Comparison of ENCODE assay signal across 9 cellular contexts in the genomic region with DNA sequence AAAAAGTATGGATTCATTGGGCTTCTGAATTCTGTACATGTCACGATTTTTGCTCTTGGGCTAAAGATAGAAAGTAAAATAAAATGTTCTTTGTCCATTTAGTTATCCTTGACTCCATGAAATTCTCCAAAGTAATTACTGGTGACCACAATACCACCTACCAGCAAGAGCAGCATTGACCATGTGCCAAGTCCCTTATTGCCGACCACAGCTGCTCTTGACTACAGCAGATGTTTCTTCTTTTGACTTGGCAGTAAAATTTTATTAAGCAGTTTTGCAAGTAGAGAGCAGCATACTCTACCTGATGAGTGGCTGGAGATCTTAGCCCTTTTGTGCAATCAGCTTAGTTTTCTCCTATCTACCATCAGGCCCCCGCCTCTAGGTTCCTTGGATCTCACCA.
DNase-seq lines count a peak whose midpoint lies in the region; ATAC-seq and TF ChIP-seq lines count a peak whose summit lies in the region.
"Had no signal": no experiment of that assay in that cellular context is flagged by ENCODE, and none has a peak within 500 bp of the region (broad histone marks: within the 10 kb centered on the region; RNA-seq: fewer than 3 reads in every experiment).

No MANE protein-coding gene starts in this region.

- in situ Hi-C loops in astrocyte of the cerebellum (cut with HindIII; ENCODE audit: low sequenced_read_pairs), result no loop called here

- no peak for ATAC-seq in GM21360 (IDR thresholded peaks at IDR 0.05; ENCODE audit: unreplicated experiment)
- no peak for ATAC-seq in GM21526 (IDR thresholded peaks at IDR 0.05; ENCODE audit: low FRiP score, unreplicated experiment)
- ATAC-seq: activated CD4-positive, CD25-positive, alpha-beta regulatory T cell treated with anti-CD3 and anti-CD28 coated beads, Interleukin-2, amount 50 U/mL, for 24 hours had no signal

- TF ChIP-seq CTCF in BE2C (IDR thresholded peaks at IDR 0.05; ENCODE audit: low read depth, low read length) (no peak), astrocyte of the cerebellum (IDR thresholded peaks at IDR 0.05; ENCODE audit: low read depth, low read length, missing control alignments) (peak; percentile 8)

- H3K4me1 ChIP-seq in BE2C, result peaks cover 54% of the 10 kb centered on the region

- no peak overlapping the region for H3K4me3 ChIP-seq in BE2C (ENCODE audit: low read depth, low read length)
- H3K4me3 ChIP-seq in astrocyte of the cerebellum (ENCODE audit: low read depth, low read length), result no peak overlapping the region

- H3K27me3 ChIP-seq in BE2C, result no peaks in the 10 kb centered on the region

- no peaks in the 10 kb centered on the region for H3K9me3 ChIP-seq in BE2C

- no peaks in the 10 kb centered on the region for H3K36me3 ChIP-seq in BE2C

- DNase-seq in BE2C (peak; percentile 16), LHCN-M2 (ENCODE audit: low read depth) (peak; percentile 97), astrocyte of the cerebellum (ENCODE audit: low read depth) (peak; percentile 99), left kidney (ENCODE audit: low read depth, low spot score) (peak; percentile 46), NCI-H774 (lab: John Stamatoyannopoulos, UW) (no peak)
- no peak for DNase-seq in stimulated activated CD8-positive, alpha-beta memory T cell treated with anti-CD3 and anti-CD28 coated beads, Interleukin-4, amount 100 ng/mL, for 48 hours

Comparison
In these comparisons a context has a peak if more than half of its experiments do, and no peak if none do; other contexts are left out.
1. DNase-seq: peak in BE2C (single experiment), LHCN-M2 (single experiment), astrocyte of the cerebellum (single experiment) and left kidney (single experiment); none in stimulated activated CD8-positive, alpha-beta memory T cell treated with anti-CD3 and anti-CD28 coated beads, Interleukin-4, amount 100 ng/mL, for 48 hours (single experiment) and NCI-H774 (single experiment).